ENCODE assay signal across 1 cellular context in the genomic region with DNA sequence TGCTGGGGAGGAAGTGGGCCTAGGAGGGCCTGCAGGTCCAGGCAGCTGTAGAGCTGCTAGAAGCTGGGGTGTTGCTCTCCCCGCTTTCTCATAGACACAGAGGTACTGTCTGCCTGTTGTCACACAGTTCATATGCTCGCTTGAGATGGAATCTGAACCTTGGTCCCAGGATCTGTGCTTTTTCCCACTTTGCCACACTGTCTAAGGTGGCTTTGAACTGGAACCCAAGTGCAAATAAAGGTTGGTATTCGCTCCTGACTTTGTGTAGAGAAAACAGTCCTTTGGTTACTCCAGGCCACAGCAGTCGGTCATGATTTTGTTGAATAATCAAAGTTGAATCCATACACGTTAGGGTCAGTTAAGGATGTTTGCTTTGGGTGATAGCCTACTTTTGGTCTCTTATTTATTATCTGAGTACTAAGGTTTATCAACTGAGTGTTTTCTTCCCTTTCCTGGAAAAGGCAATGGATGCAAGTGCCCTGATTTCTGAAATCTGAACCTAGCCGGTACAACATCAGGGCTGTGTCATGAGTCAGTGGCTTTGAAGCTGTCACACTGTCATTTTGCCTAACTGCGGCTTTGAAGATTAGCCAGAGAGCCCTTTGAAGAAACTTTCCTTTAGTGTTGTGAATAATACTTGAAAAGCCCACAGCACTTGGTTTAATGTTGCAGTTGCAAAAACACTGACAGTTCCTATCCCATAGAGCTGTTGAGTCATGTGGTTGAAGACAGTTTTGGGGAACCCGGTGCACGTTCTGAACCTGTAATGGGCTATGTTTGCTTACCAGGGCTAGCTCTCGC.
TF ChIP-seq lines count a peak whose summit lies in the region.

No MANE protein-coding gene starts in this region.

TF ChIP-seq in HepG2, 621 proteins besides CTCF, POLR2A, EP300 and RAD21 (continued from another document and continues in another):
- TF ChIP-seq, protein P1, sequence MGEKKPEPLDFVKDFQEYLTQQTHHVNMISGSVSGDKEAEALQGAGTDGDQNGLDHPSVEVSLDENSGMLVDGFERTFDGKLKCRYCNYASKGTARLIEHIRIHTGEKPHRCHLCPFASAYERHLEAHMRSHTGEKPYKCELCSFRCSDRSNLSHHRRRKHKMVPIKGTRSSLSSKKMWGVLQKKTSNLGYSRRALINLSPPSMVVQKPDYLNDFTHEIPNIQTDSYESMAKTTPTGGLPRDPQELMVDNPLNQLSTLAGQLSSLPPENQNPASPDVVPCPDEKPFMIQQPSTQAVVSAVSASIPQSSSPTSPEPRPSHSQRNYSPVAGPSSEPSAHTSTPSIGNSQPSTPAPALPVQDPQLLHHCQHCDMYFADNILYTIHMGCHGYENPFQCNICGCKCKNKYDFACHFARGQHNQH (CRISPR knock-in tag; IDR thresholded peaks at IDR 0.05), result peak; percentile 96; the same call in 1 of the 2 replicates
- TF ChIP-seq, protein P2, sequence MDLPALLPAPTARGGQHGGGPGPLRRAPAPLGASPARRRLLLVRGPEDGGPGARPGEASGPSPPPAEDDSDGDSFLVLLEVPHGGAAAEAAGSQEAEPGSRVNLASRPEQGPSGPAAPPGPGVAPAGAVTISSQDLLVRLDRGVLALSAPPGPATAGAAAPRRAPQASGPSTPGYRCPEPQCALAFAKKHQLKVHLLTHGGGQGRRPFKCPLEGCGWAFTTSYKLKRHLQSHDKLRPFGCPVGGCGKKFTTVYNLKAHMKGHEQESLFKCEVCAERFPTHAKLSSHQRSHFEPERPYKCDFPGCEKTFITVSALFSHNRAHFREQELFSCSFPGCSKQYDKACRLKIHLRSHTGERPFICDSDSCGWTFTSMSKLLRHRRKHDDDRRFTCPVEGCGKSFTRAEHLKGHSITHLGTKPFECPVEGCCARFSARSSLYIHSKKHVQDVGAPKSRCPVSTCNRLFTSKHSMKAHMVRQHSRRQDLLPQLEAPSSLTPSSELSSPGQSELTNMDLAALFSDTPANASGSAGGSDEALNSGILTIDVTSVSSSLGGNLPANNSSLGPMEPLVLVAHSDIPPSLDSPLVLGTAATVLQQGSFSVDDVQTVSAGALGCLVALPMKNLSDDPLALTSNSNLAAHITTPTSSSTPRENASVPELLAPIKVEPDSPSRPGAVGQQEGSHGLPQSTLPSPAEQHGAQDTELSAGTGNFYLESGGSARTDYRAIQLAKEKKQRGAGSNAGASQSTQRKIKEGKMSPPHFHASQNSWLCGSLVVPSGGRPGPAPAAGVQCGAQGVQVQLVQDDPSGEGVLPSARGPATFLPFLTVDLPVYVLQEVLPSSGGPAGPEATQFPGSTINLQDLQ (CRISPR knock-in tag; IDR thresholded peaks at IDR 0.05), result no peak
- TF ChIP-seq SKI (IDR thresholded peaks at IDR 0.05; ENCODE audit: partially characterized antibody) (peak; percentile 92), ZNF781 (CRISPR knock-in tag; IDR thresholded peaks at IDR 0.05; ENCODE audit: borderline replicate concordance, not compliant biosample characterization) (no peak), MAFF (IDR thresholded peaks at IDR 0.05; ENCODE audit: low read depth, low read length) (peak; percentile 41), POLR2AphosphoS5 (IDR thresholded peaks at IDR 0.05; ENCODE audit: low read depth, low read length) (peak; percentile 72), ZNF3 (CRISPR knock-in tag; IDR thresholded peaks at IDR 0.05) (no peak; the same call in 1 of the 2 replicates)
- TF ChIP-seq, protein P3, sequence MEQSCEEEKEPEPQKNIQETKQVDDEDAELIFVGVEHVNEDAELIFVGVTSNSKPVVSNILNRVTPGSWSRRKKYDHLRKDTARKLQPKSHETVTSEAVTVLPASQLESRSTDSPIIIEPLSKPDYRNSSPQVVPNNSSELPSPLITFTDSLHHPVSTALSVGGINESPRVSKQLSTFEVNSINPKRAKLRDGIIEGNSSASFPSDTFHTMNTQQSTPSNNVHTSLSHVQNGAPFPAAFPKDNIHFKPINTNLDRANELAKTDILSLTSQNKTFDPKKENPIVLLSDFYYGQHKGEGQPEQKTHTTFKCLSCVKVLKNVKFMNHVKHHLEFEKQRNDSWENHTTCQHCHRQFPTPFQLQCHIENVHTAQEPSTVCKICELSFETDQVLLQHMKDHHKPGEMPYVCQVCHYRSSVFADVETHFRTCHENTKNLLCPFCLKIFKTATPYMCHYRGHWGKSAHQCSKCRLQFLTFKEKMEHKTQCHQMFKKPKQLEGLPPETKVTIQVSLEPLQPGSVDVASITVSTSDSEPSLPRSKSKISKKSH (CRISPR knock-in tag; IDR thresholded peaks at IDR 0.05; ENCODE audit: borderline replicate concordance), result no peak
- TF ChIP-seq, protein P4, sequence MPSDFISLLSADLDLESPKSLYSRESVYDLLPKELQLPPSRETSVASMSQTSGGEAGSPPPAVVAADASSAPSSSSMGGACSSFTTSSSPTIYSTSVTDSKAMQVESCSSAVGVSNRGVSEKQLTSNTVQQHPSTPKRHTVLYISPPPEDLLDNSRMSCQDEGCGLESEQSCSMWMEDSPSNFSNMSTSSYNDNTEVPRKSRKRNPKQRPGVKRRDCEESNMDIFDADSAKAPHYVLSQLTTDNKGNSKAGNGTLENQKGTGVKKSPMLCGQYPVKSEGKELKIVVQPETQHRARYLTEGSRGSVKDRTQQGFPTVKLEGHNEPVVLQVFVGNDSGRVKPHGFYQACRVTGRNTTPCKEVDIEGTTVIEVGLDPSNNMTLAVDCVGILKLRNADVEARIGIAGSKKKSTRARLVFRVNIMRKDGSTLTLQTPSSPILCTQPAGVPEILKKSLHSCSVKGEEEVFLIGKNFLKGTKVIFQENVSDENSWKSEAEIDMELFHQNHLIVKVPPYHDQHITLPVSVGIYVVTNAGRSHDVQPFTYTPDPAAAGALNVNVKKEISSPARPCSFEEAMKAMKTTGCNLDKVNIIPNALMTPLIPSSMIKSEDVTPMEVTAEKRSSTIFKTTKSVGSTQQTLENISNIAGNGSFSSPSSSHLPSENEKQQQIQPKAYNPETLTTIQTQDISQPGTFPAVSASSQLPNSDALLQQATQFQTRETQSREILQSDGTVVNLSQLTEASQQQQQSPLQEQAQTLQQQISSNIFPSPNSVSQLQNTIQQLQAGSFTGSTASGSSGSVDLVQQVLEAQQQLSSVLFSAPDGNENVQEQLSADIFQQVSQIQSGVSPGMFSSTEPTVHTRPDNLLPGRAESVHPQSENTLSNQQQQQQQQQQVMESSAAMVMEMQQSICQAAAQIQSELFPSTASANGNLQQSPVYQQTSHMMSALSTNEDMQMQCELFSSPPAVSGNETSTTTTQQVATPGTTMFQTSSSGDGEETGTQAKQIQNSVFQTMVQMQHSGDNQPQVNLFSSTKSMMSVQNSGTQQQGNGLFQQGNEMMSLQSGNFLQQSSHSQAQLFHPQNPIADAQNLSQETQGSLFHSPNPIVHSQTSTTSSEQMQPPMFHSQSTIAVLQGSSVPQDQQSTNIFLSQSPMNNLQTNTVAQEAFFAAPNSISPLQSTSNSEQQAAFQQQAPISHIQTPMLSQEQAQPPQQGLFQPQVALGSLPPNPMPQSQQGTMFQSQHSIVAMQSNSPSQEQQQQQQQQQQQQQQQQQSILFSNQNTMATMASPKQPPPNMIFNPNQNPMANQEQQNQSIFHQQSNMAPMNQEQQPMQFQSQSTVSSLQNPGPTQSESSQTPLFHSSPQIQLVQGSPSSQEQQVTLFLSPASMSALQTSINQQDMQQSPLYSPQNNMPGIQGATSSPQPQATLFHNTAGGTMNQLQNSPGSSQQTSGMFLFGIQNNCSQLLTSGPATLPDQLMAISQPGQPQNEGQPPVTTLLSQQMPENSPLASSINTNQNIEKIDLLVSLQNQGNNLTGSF (CRISPR knock-in tag; IDR thresholded peaks at IDR 0.05), result no peak
- TF ChIP-seq, protein P5, sequence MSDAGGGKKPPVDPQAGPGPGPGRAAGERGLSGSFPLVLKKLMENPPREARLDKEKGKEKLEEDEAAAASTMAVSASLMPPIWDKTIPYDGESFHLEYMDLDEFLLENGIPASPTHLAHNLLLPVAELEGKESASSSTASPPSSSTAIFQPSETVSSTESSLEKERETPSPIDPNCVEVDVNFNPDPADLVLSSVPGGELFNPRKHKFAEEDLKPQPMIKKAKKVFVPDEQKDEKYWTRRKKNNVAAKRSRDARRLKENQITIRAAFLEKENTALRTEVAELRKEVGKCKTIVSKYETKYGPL (CRISPR knock-in tag; IDR thresholded peaks at IDR 0.05), result no peak
- TF ChIP-seq, protein P6, sequence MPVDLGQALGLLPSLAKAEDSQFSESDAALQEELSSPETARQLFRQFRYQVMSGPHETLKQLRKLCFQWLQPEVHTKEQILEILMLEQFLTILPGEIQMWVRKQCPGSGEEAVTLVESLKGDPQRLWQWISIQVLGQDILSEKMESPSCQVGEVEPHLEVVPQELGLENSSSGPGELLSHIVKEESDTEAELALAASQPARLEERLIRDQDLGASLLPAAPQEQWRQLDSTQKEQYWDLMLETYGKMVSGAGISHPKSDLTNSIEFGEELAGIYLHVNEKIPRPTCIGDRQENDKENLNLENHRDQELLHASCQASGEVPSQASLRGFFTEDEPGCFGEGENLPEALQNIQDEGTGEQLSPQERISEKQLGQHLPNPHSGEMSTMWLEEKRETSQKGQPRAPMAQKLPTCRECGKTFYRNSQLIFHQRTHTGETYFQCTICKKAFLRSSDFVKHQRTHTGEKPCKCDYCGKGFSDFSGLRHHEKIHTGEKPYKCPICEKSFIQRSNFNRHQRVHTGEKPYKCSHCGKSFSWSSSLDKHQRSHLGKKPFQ (CRISPR knock-in tag; IDR thresholded peaks at IDR 0.05; ENCODE audit: insufficient replicate concordance), result no peak
- TF ChIP-seq, protein P7, sequence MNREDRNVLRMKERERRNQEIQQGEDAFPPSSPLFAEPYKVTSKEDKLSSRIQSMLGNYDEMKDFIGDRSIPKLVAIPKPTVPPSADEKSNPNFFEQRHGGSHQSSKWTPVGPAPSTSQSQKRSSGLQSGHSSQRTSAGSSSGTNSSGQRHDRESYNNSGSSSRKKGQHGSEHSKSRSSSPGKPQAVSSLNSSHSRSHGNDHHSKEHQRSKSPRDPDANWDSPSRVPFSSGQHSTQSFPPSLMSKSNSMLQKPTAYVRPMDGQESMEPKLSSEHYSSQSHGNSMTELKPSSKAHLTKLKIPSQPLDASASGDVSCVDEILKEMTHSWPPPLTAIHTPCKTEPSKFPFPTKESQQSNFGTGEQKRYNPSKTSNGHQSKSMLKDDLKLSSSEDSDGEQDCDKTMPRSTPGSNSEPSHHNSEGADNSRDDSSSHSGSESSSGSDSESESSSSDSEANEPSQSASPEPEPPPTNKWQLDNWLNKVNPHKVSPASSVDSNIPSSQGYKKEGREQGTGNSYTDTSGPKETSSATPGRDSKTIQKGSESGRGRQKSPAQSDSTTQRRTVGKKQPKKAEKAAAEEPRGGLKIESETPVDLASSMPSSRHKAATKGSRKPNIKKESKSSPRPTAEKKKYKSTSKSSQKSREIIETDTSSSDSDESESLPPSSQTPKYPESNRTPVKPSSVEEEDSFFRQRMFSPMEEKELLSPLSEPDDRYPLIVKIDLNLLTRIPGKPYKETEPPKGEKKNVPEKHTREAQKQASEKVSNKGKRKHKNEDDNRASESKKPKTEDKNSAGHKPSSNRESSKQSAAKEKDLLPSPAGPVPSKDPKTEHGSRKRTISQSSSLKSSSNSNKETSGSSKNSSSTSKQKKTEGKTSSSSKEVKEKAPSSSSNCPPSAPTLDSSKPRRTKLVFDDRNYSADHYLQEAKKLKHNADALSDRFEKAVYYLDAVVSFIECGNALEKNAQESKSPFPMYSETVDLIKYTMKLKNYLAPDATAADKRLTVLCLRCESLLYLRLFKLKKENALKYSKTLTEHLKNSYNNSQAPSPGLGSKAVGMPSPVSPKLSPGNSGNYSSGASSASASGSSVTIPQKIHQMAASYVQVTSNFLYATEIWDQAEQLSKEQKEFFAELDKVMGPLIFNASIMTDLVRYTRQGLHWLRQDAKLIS (CRISPR knock-in tag; IDR thresholded peaks at IDR 0.05), result no peak; the same call in 1 of the 2 replicates
- TF ChIP-seq, protein P8, sequence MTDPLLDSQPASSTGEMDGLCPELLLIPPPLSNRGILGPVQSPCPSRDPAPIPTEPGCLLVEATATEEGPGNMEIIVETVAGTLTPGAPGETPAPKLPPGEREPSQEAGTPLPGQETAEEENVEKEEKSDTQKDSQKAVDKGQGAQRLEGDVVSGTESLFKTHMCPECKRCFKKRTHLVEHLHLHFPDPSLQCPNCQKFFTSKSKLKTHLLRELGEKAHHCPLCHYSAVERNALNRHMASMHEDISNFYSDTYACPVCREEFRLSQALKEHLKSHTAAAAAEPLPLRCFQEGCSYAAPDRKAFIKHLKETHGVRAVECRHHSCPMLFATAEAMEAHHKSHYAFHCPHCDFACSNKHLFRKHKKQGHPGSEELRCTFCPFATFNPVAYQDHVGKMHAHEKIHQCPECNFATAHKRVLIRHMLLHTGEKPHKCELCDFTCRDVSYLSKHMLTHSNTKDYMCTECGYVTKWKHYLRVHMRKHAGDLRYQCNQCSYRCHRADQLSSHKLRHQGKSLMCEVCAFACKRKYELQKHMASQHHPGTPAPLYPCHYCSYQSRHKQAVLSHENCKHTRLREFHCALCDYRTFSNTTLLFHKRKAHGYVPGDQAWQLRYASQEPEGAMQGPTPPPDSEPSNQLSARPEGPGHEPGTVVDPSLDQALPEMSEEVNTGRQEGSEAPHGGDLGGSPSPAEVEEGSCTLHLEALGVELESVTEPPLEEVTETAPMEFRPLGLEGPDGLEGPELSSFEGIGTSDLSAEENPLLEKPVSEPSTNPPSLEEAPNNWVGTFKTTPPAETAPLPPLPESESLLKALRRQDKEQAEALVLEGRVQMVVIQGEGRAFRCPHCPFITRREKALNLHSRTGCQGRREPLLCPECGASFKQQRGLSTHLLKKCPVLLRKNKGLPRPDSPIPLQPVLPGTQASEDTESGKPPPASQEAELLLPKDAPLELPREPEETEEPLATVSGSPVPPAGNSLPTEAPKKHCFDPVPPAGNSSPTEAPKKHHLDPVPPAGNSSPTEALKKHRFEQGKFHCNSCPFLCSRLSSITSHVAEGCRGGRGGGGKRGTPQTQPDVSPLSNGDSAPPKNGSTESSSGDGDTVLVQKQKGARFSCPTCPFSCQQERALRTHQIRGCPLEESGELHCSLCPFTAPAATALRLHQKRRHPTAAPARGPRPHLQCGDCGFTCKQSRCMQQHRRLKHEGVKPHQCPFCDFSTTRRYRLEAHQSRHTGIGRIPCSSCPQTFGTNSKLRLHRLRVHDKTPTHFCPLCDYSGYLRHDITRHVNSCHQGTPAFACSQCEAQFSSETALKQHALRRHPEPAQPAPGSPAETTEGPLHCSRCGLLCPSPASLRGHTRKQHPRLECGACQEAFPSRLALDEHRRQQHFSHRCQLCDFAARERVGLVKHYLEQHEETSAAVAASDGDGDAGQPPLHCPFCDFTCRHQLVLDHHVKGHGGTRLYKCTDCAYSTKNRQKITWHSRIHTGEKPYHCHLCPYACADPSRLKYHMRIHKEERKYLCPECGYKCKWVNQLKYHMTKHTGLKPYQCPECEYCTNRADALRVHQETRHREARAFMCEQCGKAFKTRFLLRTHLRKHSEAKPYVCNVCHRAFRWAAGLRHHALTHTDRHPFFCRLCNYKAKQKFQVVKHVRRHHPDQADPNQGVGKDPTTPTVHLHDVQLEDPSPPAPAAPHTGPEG (CRISPR knock-in tag; IDR thresholded peaks at IDR 0.05), result 0 out of 2 replicates have a peak, but pooled peaks have one; percentile 63
- TF ChIP-seq, protein P9, sequence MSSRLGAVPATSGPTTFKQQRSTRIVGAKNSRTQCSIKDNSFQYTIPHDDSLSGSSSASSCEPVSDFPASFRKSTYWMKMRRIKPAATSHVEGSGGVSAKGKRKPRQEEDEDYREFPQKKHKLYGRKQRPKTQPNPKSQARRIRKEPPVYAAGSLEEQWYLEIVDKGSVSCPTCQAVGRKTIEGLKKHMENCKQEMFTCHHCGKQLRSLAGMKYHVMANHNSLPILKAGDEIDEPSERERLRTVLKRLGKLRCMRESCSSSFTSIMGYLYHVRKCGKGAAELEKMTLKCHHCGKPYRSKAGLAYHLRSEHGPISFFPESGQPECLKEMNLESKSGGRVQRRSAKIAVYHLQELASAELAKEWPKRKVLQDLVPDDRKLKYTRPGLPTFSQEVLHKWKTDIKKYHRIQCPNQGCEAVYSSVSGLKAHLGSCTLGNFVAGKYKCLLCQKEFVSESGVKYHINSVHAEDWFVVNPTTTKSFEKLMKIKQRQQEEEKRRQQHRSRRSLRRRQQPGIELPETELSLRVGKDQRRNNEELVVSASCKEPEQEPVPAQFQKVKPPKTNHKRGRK (CRISPR knock-in tag; IDR thresholded peaks at IDR 0.05), result no peak
